19 cellular contexts compared by ENCODE assay signal in genomic region chr10:23088609-23089008, GRCh38. TPM values are rescaled to one million over a fixed set of nuclear protein-coding genes. Genes with fewer than 3 reads are reported as not detected.
DNase-seq lines count a peak whose midpoint lies in the region; ATAC-seq and TF ChIP-seq lines count a peak whose summit lies in the region.
"Had no signal": no experiment of that assay in that cellular context is flagged by ENCODE, and none has a peak within 500 bp of the region (broad histone marks: within the 10 kb centered on the region; RNA-seq: fewer than 3 reads in every experiment).

No MANE protein-coding gene starts in this region.

- H3K4me1 Mint-ChIP-seq in endodermal cell = no peaks in the 10 kb centered on the region
- H3K4me1 Mint-ChIP-seq: H9 had no signal

- peak overlapping the region; percentile 69 for H2AFZ ChIP-seq in HCT116 (ENCODE audit: low read depth, low read length, poor library complexity, severe bottlenecking)
- H2AFZ ChIP-seq: PC-9 had no signal

- peaks cover 2% of the 10 kb centered on the region for H3K36me3 Mint-ChIP-seq in endodermal cell (ENCODE audit: low read depth)
- H3K36me3 Mint-ChIP-seq: IgD-negative memory B cell had no signal

- H3K9me3 Mint-ChIP-seq in endodermal cell = peaks cover 4% of the 10 kb centered on the region

- H3K4me1 ChIP-seq in HCT116 (ENCODE audit: control insufficient read depth in 1 of 2, insufficient read depth in 2 of 2, low read length in 2 of 2) = peaks cover 0 to 4% of the 10 kb centered on the region in 2 experiments; a peak in 1 of 4 replicates
- H3K4me1 ChIP-seq in endodermal cell (ENCODE audit: control insufficient read depth, insufficient read depth, low read length) = no peaks in the 10 kb centered on the region
- no peaks in the 10 kb centered on the region for H3K4me1 ChIP-seq in tibial nerve

- no peaks in the 10 kb centered on the region; a peak in 2 of 4 replicates for H3K9me3 ChIP-seq in HCT116 (ENCODE audit: control insufficient read depth in 1 of 2, insufficient read depth in 1 of 2, low read depth in 1 of 2, low read length in 2 of 2)
- no peaks in the 10 kb centered on the region for H3K9me3 ChIP-seq in endodermal cell (ENCODE audit: control insufficient read depth, low read length)
- peaks cover 0 to 7% (median 0%) of the 10 kb centered on the region in 4 donors for H3K9me3 ChIP-seq in tibial nerve

- CTCF ChIA-PET in HCT116 (lab: Charles Lee) = no interaction called here

- H3K27ac ChIP-seq in HCT116 (ENCODE audit: low read depth, low read length) (no peak overlapping the region), endodermal cell (ENCODE audit: low read depth, low read length) (no peak overlapping the region), tibial nerve (no peak overlapping the region)
- H3K27ac ChIP-seq: 22Rv1, C4-2B, HL-60, PC-9 had no signal

- no peak overlapping the region for H3K27ac Mint-ChIP-seq in endodermal cell
- H3K27ac Mint-ChIP-seq: H9, IgD-negative memory B cell had no signal

- no peaks in the 10 kb centered on the region for H4K20me1 ChIP-seq in HCT116 (ENCODE audit: insufficient read depth)

- no peak for TF ChIP-seq POLR2A in HCT116 (IDR thresholded peaks at IDR 0.05; ENCODE audit: borderline replicate concordance, extremely low read depth, insufficient read depth, insufficient read length)
- no peak for TF ChIP-seq POLR2A in tibial nerve (IDR thresholded peaks at IDR 0.05)

- TF ChIP-seq EP300 in tibial nerve (IDR thresholded peaks at IDR 0.05) = no peak

- no peak for TF ChIP-seq RAD21 in HCT116 (IDR thresholded peaks at IDR 0.05; ENCODE audit: low read depth)

- TF ChIP-seq CTCF in AG10803 (conservative IDR thresholded peaks at IDR 0.05; ENCODE audit: low read length) = no peak
- no peak for TF ChIP-seq CTCF in HCT116 (IDR thresholded peaks at IDR 0.05 in 2 of 3, conservative IDR thresholded peaks at IDR 0.05 in 1 of 3; ENCODE audit: borderline replicate concordance in 1 of 3, insufficient read depth in 1 of 3, low read depth in 2 of 3, low read length in 2 of 3)
- no peak for TF ChIP-seq CTCF in endodermal cell (conservative IDR thresholded peaks at IDR 0.05)
- no peak for TF ChIP-seq CTCF in tibial nerve (IDR thresholded peaks at IDR 0.05)

- POLR2A ChIA-PET in HCT116 (lab: Charles Lee) = no interaction called here

- H3K27me3 ChIP-seq in HCT116 (ENCODE audit: insufficient read depth, low read length) = no peaks in the 10 kb centered on the region
- H3K27me3 ChIP-seq in endodermal cell (ENCODE audit: control insufficient read depth, insufficient read depth, low read length, poor library complexity, severe bottlenecking) = no peaks in the 10 kb centered on the region
- no peaks in the 10 kb centered on the region for H3K27me3 ChIP-seq in tibial nerve

- no peaks in the 10 kb centered on the region for H3K79me2 ChIP-seq in HCT116 (ENCODE audit: insufficient read depth, low read length)

- DNase-seq in NCI-H146 (lab: John Stamatoyannopoulos, UW) (peak; percentile 8), NCI-H146 treated with DMSO at 0.1 percent for 48 hours (lab: John Stamatoyannopoulos, UW; ENCODE audit: unreplicated experiment) (no peak), AG10803 (ENCODE audit: low read depth) (peak; percentile 3), HCT116 (ENCODE audit: low read depth, low spot score) (no peak), dermis blood vessel endothelial cell (peak; percentile 27), NCI-H446 treated with DMSO at 0.1 percent for 48 hours (lab: John Stamatoyannopoulos, UW) (no peak), endodermal cell (no peak), tibial nerve (ENCODE audit: low spot score in 2 of 2) (no peak)
- DNase-seq: DMS 273 treated with DMSO at 0.1 percent for 48 hours, H9, NCI-H1930, NCI-H345, NCI-H526 treated with DMSO at 0.1 percent for 48 hours, PC-9 had no signal

- H3K4me2 ChIP-seq in HCT116 (ENCODE audit: low read length) = no peak overlapping the region
- H3K4me2 ChIP-seq: PC-9 had no signal

- H3K4me3 ChIP-seq in AG10803 (ENCODE audit: low read length) (no peak overlapping the region), HCT116 (replicated peaks in 1 of 2; ENCODE audit: low read depth in 1 of 2, low read length in 2 of 2) (no peak overlapping the region), endodermal cell (ENCODE audit: low read length) (no peak overlapping the region), tibial nerve (no peak overlapping the region)
- H3K4me3 ChIP-seq: PC-9 had no signal

- no peaks in the 10 kb centered on the region for H3K9me2 ChIP-seq in HCT116 (ENCODE audit: insufficient read depth)

- BruUV-seq in HCT116 (replicated peaks; lab: Mats Ljungman, UMichigan) = no TSS peak

- intact Hi-C loops in HCT116 (cut with micrococcal nuclease) = no loop called here

- H3K27me3 Mint-ChIP-seq in endodermal cell (ENCODE audit: insufficient read depth) = no peaks in the 10 kb centered on the region

- H3K4me3 Mint-ChIP-seq in endodermal cell = no peak overlapping the region
- H3K4me3 Mint-ChIP-seq: H9, IgD-negative memory B cell had no signal

- H3K9ac ChIP-seq in HCT116 (ENCODE audit: low read length) (no peak overlapping the region), endodermal cell (ENCODE audit: extremely low read depth, low read length, poor library complexity, severe bottlenecking) (no peak overlapping the region)

- ATAC-seq in HCT116 = no peak
- ATAC-seq: Right ventricle myocardium inferior had no signal

- H3K36me3 ChIP-seq in HCT116 (ENCODE audit: control insufficient read depth in 1 of 2, insufficient read depth in 2 of 2, low read length in 2 of 2) (no peaks in the 10 kb centered on the region), endodermal cell (ENCODE audit: control insufficient read depth, insufficient read depth, low read length) (no peaks in the 10 kb centered on the region), tibial nerve (no peaks in the 10 kb centered on the region)

- RAD21 ChIA-PET in HCT116 (lab: Charles Lee; ENCODE audit: low non-redundant PET in 1 of 2, low total read pairs in 2 of 2, uncharacterized antibody in 2 of 2, unreplicated experiment in 2 of 2) = no interaction called here

TF ChIP-seq in HCT116, 20 proteins besides CTCF, POLR2A, EP300 and RAD21:
- no peak for TF ChIP-seq JUND (IDR thresholded peaks at IDR 0.05)
- TF ChIP-seq ELF1 (IDR thresholded peaks at IDR 0.05; ENCODE audit: borderline replicate concordance, low read depth) = no peak
- no peak for TF ChIP-seq MAX (IDR thresholded peaks at IDR 0.05)
- TF ChIP-seq YY1 (IDR thresholded peaks at IDR 0.05; ENCODE audit: extremely low read depth, insufficient replicate concordance, low read depth, low read length) = no peak

RNA-seq across cellular contexts. Expression of gene MSRB2, which starts 6.8 kb away (rescaled TPM):
- total RNA-seq in HCT116 (2021; ENCODE audit: unreplicated experiment) (13.6 TPM), dermis blood vessel endothelial cell (6.0 and 8.3 TPM in 2 replicates), endodermal cell (10 to 100 TPM; 40.4 to 42.5 TPM), tibial nerve (10 to 100 TPM; 12.5 to 19.3 (median 16.0) TPM)
- polyA plus RNA-seq in HCT116 (2012) = 19.5 and 20.5 TPM in 2 replicates
- 37.7 TPM for polyA plus RNA-seq in endodermal cell (2013, experiment 1 of 2)
- polyA plus RNA-seq in endodermal cell (2013, experiment 2 of 2) = 39.2 TPM

Comparison
In these comparisons a context has a peak if more than half of its experiments do, and no peak if none do; other contexts are left out.
1. DNase-seq: peak in NCI-H146 (single experiment), AG10803 (single experiment) and dermis blood vessel endothelial cell (single experiment); none in NCI-H146 treated with DMSO at 0.1 percent for 48 hours (single experiment), HCT116 (single experiment), NCI-H446 treated with DMSO at 0.1 percent for 48 hours (single experiment), endodermal cell (single experiment) and tibial nerve (0 of 2).